In genomic region chr12:52585951-52586350, GRCh38 we compare ENCODE assay signal across 17 cellular contexts. TPM values are rescaled to one million over a fixed set of nuclear protein-coding genes. Genes with fewer than 3 reads are reported as not detected.
A peak's percentile ranks its signal among the peaks of the same experiment; 100 is the strongest.
DNase-seq lines count a peak whose midpoint lies in the region; ATAC-seq and TF ChIP-seq lines count a peak whose summit lies in the region.
"Had no signal": no experiment of that assay in that cellular context is flagged by ENCODE, and none has a peak within 500 bp of the region (broad histone marks: within the 10 kb centered on the region; RNA-seq: fewer than 3 reads in every experiment).

No MANE protein-coding gene starts in this region.

- no peak overlapping the region for H3K27ac ChIP-seq in foreskin keratinocyte
- H3K27ac ChIP-seq: gastroesophageal sphincter, neutrophil, SK-N-MC had no signal

- no peak for TF ChIP-seq CTCF in GM20000 (IDR thresholded peaks at IDR 0.05; ENCODE audit: extremely low read depth, missing control alignments)
- no peak for TF ChIP-seq CTCF in foreskin keratinocyte (conservative IDR thresholded peaks at IDR 0.05)

- DNase-seq in stimulated activated CD4-positive, alpha-beta T cell treated with anti-CD3 and anti-CD28 coated beads, Interleukin-12 subunit alpha, Interleukin-12 subunit beta, amount 100 ng/mL, for 4 hours = peak; percentile 6
- DNase-seq in stimulated activated CD4-positive, alpha-beta T cell treated with anti-CD3 and anti-CD28 coated beads, Interleukin-4, amount 100 ng/mL, for 1 hour = no peak
- peak; percentile 8 to 16 for DNase-seq in activated T-helper 1 cell treated with anti-CD3 and anti-CD28 coated beads, Interleukin-2, amount 50 U/mL, for 16 hours (ENCODE audit: low read depth in 1 of 2, low spot score in 1 of 2)
- peak; percentile 15 for DNase-seq in myocyte (ENCODE audit: low read depth)
- no peak for DNase-seq in GM20000 (ENCODE audit: low spot score)
- DNase-seq in epidermal melanocyte (ENCODE audit: insufficient read length, low spot score) = no peak
- DNase-seq in pons (ENCODE audit: low spot score) = no peak
- DNase-seq in foreskin keratinocyte = no peak
- DNase-seq: ACHN, GOT3, Kasumi-1, NCI-H69 had no signal

- H3K27me3 ChIP-seq in foreskin keratinocyte = no peaks in the 10 kb centered on the region
- H3K27me3 ChIP-seq: gastroesophageal sphincter, neutrophil had no signal

- ATAC-seq in foreskin keratinocyte = no peak
- ATAC-seq: gastroesophageal sphincter, left lobe of liver had no signal

- H3K4me1 ChIP-seq in foreskin keratinocyte = peaks cover 22% of the 10 kb centered on the region
- H3K4me1 ChIP-seq: gastroesophageal sphincter had no signal

RNA-seq across cellular contexts. Expression of gene KRT74, which starts 12.3 kb away (rescaled TPM):
- total RNA-seq in myocyte (not detected in 2 replicates), foreskin keratinocyte (not detected in 2 replicates)
- polyA plus RNA-seq in myocyte (2012) = not detected
- 0.07 TPM in 2 replicates for polyA plus RNA-seq in foreskin keratinocyte
- total RNA-seq: gastroesophageal sphincter, left lobe of liver had no signal

RNA-seq across cellular contexts. Expression of gene KRT72, which starts 15.3 kb away (rescaled TPM):
- total RNA-seq in myocyte = not detected in 2 replicates
- polyA plus RNA-seq in myocyte (2012) = not detected
- not detected in 2 replicates for total RNA-seq in foreskin keratinocyte
- polyA plus RNA-seq in foreskin keratinocyte = not detected in 2 replicates
- total RNA-seq: gastroesophageal sphincter, left lobe of liver, ureter had no signal

RNA-seq across cellular contexts. Expression of gene KRT73, which starts 32.4 kb away (rescaled TPM):
- total RNA-seq in myocyte (not detected in 2 replicates), foreskin keratinocyte (not detected in 2 replicates)
- polyA plus RNA-seq in myocyte (2012) = not detected
- not detected in 2 replicates for polyA plus RNA-seq in foreskin keratinocyte
- total RNA-seq: gastroesophageal sphincter, left lobe of liver, ureter had no signal

RNA-seq across cellular contexts. Expression of gene KRT71, which starts 33.0 kb away (rescaled TPM):
- not detected in 2 replicates for total RNA-seq in myocyte
- polyA plus RNA-seq in myocyte (2012) = not detected
- not detected in 2 replicates for total RNA-seq in foreskin keratinocyte
- polyA plus RNA-seq in foreskin keratinocyte = not detected in 2 replicates
- total RNA-seq: gastroesophageal sphincter, left lobe of liver, ureter had no signal

Comparison
In these comparisons a context has a peak if more than half of its experiments do, and no peak if none do; other contexts are left out.
1. DNase-seq: peak in stimulated activated CD4-positive, alpha-beta T cell treated with anti-CD3 and anti-CD28 coated beads, Interleukin-12 subunit alpha, Interleukin-12 subunit beta, amount 100 ng/mL, for 4 hours (single experiment), activated T-helper 1 cell treated with anti-CD3 and anti-CD28 coated beads, Interleukin-2, amount 50 U/mL, for 16 hours (2 of 2) and myocyte (single experiment); none in stimulated activated CD4-positive, alpha-beta T cell treated with anti-CD3 and anti-CD28 coated beads, Interleukin-4, amount 100 ng/mL, for 1 hour (single experiment), GM20000 (single experiment), epidermal melanocyte (single experiment), pons (single experiment) and foreskin keratinocyte (0 of 2).